9 cellular contexts compared by ENCODE assay signal in genomic region chr15:64740361-64741170, GRCh38. TPM values are rescaled to one million over a fixed set of nuclear protein-coding genes. Genes with fewer than 3 reads are reported as not detected.
DNase-seq lines count a peak whose midpoint lies in the region; FAIRE-seq lines count a peak whose summit lies in the region.
"Had no signal": no experiment of that assay in that cellular context is flagged by ENCODE, and none has a peak within 500 bp of the region (broad histone marks: within the 10 kb centered on the region; RNA-seq: fewer than 3 reads in every experiment).

No MANE protein-coding gene starts in this region.

- H3K27ac ChIP-seq in esophagus (ENCODE audit: low read depth in 2 of 2, low read length in 1 of 2): peak overlapping the region; percentile 28 to 74
- no peak overlapping the region for H3K27ac ChIP-seq in neuronal stem cell (replicated peaks; ENCODE audit: low read length)

- FAIRE-seq in frontal cortex (lab: Jason Lieb, UNC): no peak

- WGBS in esophagus, 2 donors: 45 to 56% methylated on average over 24 to 26 of the region's 26 CpGs
- WGBS in neuronal stem cell (ENCODE audit: extremely low coverage in 2 of 2, insufficient read length in 2 of 2, insufficient replicate concordance in 1 of 2), 2 donors: no CpG with 5 or more reads among the region's 26 CpGs

- H2BK12ac ChIP-seq in neuronal stem cell (ENCODE audit: low read length): no peak overlapping the region

- no peak overlapping the region for H4K8ac ChIP-seq in neuronal stem cell (ENCODE audit: low read depth, low read length)

- no peak overlapping the region for H4K91ac ChIP-seq in neuronal stem cell (ENCODE audit: low read depth, low read length, poor library complexity)

- H3K4ac ChIP-seq in neuronal stem cell (ENCODE audit: low read length): no peak overlapping the region

- H3K79me1 ChIP-seq in neuronal stem cell (ENCODE audit: low read depth, low read length): no peaks in the 10 kb centered on the region

- peak overlapping the region; percentile 91 for H2BK15ac ChIP-seq in neuronal stem cell (ENCODE audit: low read length)

- peak overlapping the region; percentile 89 for H3K23ac ChIP-seq in neuronal stem cell (ENCODE audit: low read depth, low read length, poor library complexity)

- H3K4me1 ChIP-seq in esophagus (ENCODE audit: control insufficient read depth in 2 of 2, insufficient read depth in 2 of 2, low read length in 1 of 2) (no peaks in the 10 kb centered on the region), neuronal stem cell (ENCODE audit: control insufficient read depth in 2 of 2, insufficient read depth in 1 of 2, low read depth in 1 of 2, low read length in 2 of 2) (peaks cover 4 to 20% of the 10 kb centered on the region in 2 donors)

- no peaks in the 10 kb centered on the region for H3K9me3 ChIP-seq in esophagus (ENCODE audit: control insufficient read depth in 2 of 2, insufficient read depth in 1 of 2, low read depth in 1 of 2, low read length in 1 of 2)
- no peaks in the 10 kb centered on the region for H3K9me3 ChIP-seq in neuronal stem cell (replicated peaks in 1 of 2; ENCODE audit: control insufficient read depth in 2 of 2, insufficient read depth in 1 of 2, low read depth in 1 of 2, low read length in 2 of 2)

- H3K9ac ChIP-seq in neuronal stem cell (ENCODE audit: low read depth, low read length, poor library complexity): no peak overlapping the region

- no peak overlapping the region for H2AFZ ChIP-seq in neuronal stem cell (ENCODE audit: low read length)

- H2BK5ac ChIP-seq in neuronal stem cell (ENCODE audit: low read length): no peak overlapping the region

- DNase-seq in GM03348 (ENCODE audit: low spot score): peak; percentile 41
- DNase-seq in NCI-H1694 treated with DMSO at 0.1 percent for 48 hours (lab: John Stamatoyannopoulos, UW): peak; percentile 18
- DNase-seq in neuronal stem cell (ENCODE audit: low spot score): no peak
- DNase-seq in frontal cortex (ENCODE audit: low spot score in 2 of 2): no peak
- no peak for DNase-seq in NCI-H748 treated with DMSO at 0.1 percent for 48 hours (lab: John Stamatoyannopoulos, UW)
- DNase-seq in LoVo (ENCODE audit: low spot score): no peak
- no peak for DNase-seq in effector CD8-positive, alpha-beta T cell (lab: John Stamatoyannopoulos, UW)
- DNase-seq: activated CD8-positive, alpha-beta memory T cell treated with anti-CD3 and anti-CD28 coated beads, Interleukin-2, amount 50 U/mL, for 48 hours had no signal

- H3K36me3 ChIP-seq in esophagus (ENCODE audit: control insufficient read depth in 2 of 2, insufficient read depth in 2 of 2, low read length in 1 of 2): no peaks in the 10 kb centered on the region
- peaks cover 0 to 51% of the 10 kb centered on the region in 2 donors for H3K36me3 ChIP-seq in neuronal stem cell (replicated peaks in 1 of 2; ENCODE audit: control insufficient read depth in 2 of 2, insufficient read depth in 2 of 2, low read length in 2 of 2)

- no peak overlapping the region for H2BK120ac ChIP-seq in neuronal stem cell (ENCODE audit: low read depth, low read length)

- no peak overlapping the region for H3K4me2 ChIP-seq in neuronal stem cell (ENCODE audit: insufficient read depth, low read length, poor library complexity, severe bottlenecking)

- peak overlapping the region; percentile 5 for H3K18ac ChIP-seq in neuronal stem cell (ENCODE audit: low read length)

- H3K27me3 ChIP-seq in esophagus (ENCODE audit: control insufficient read depth in 1 of 2, insufficient read depth in 2 of 2, low read length in 2 of 2) (no peaks in the 10 kb centered on the region), neuronal stem cell (ENCODE audit: control insufficient read depth in 3 of 3, insufficient read depth in 3 of 3, low read depth in 1 of 3, low read length in 3 of 3) (no peaks in the 10 kb centered on the region)

- H2AK5ac ChIP-seq in neuronal stem cell (ENCODE audit: low read depth, low read length): no peak overlapping the region

- H3K4me3 ChIP-seq in esophagus (ENCODE audit: low read depth in 1 of 2, low read length in 2 of 2) (no peak overlapping the region), neuronal stem cell (ENCODE audit: low read length in 2 of 2) (no peak overlapping the region)

- peak overlapping the region; percentile 31 for H3K14ac ChIP-seq in neuronal stem cell (ENCODE audit: low read length)

RNA-seq across cellular contexts. Expression of gene RBPMS2, which starts 34.8 kb away (rescaled TPM):
- polyA plus RNA-seq in esophagus: 1 to 10 TPM; 5.2 to 7.9 TPM
- polyA plus RNA-seq in neuronal stem cell (2013, experiment 1 of 2): 33.3 TPM
- polyA plus RNA-seq in neuronal stem cell (2013, experiment 2 of 2): 32.1 TPM
- under 0.01 TPM for total RNA-seq in frontal cortex

Comparison
In these comparisons a context has a peak if more than half of its experiments do, and no peak if none do; other contexts are left out.
1. DNase-seq: peak in GM03348 (single experiment) and NCI-H1694 treated with DMSO at 0.1 percent for 48 hours (single experiment); none in neuronal stem cell (single experiment), frontal cortex (0 of 2), NCI-H748 treated with DMSO at 0.1 percent for 48 hours (single experiment), LoVo (single experiment) and effector CD8-positive, alpha-beta T cell (single experiment).